Comparison of ENCODE assay signal across 30 cellular contexts in the genomic region with DNA sequence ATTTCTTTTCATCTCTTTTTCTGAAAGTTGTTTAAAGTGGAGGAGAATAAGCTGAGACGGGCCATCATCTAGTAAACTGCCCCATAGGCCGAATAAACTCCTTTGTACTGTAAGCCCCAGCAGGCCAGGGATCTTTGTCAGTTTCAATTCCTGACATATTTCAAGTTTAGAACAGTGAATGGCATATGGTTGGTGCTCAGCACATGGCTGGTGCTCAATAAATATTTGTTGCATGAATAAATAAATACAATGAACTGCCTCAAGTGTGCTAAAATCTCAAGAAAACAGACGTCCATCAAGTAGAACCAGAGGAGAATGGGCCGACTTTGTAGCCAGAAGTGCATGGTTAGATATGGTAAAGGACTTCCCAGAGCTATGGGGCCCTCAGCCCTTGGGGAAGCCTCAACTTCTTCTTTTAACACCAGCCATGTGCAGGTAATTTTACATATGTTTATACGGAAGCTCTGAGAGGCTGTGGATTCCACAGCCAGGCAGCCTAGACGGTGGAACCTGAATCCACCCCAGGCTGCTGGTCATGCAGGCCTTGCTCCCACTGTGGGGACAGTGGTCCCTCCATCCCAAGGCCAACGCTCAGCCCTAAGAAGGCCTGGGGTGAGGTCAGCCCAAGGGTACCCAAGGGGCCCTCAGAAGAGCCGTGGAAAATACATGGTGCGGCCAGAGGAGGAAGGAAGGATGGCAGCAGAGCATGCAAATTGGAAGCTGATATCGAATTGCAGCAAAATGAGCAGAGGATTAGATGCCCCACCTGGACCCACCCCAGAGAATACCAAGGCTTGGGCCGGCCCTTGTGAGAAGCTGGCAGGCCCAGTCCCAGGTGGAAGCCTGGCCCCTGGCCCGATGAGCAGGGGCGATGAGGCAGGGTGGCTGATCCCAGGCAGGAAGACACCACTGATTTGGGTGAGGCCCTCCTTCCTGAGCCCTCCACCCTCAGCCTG. TPM values are rescaled to one million over a fixed set of nuclear protein-coding genes. Genes with fewer than 3 reads are reported as not detected.
DNase-seq lines count a peak whose midpoint lies in the region; ATAC-seq and TF ChIP-seq lines count a peak whose summit lies in the region.
"Had no signal": no experiment of that assay in that cellular context is flagged by ENCODE, and none has a peak within 500 bp of the region (broad histone marks: within the 10 kb centered on the region; RNA-seq: fewer than 3 reads in every experiment).

No MANE protein-coding gene starts in this region.

- H3K36me3 ChIP-seq in esophagus squamous epithelium: no peaks in the 10 kb centered on the region
- H3K36me3 ChIP-seq: ascending aorta, left lung, Peyer's patch, transverse colon, WERI-Rb-1 had no signal

- peak; percentile 54 for DNase-seq in activated effector memory CD4-positive, alpha-beta T cell treated with anti-CD3 and anti-CD28 coated beads, Interleukin-2, amount 50 U/mL, for 16 hours
- no peak for DNase-seq in activated effector memory CD4-positive, alpha-beta T cell treated with Interleukin-2 at 50 U/mL for 16 hours
- DNase-seq in NCI-H526 treated with DMSO at 0.1 percent for 48 hours (lab: John Stamatoyannopoulos, UW): peak; percentile 12
- DNase-seq in esophagus squamous epithelium (lab: John Stamatoyannopoulos, UW): no peak
- no peak for DNase-seq in stimulated activated naive B cell treated with anti-CD40 and anti-IgM and Interleukin-4, amounts not matched to agents 10 μg/mL and 1 μg/mL and 100 μg/mL, for 72 hours
- DNase-seq in HCEC 1CT: no peak
- no peak for DNase-seq in left cardiac atrium
- DNase-seq in head of caudate nucleus: no peak
- DNase-seq: activated CD4-positive, alpha-beta T cell treated with anti-CD3 and anti-CD28 coated beads, Interleukin-2, amount 10 ng/mL, durations not matched to agents 7 days and 5 days; Caco-2; central memory CD4-positive, alpha-beta T cell; dermis blood vessel endothelial cell; GM23248; Kasumi-1; MV-4-11; naive thymus-derived CD4-positive, alpha-beta T cell; NCI-H1436 treated with DMSO at 0.1 percent for 48 hours; NCI-H69; SIG-M5; T-helper 9 cell; transverse colon; WERI-Rb-1 had no signal

- H3K4me1 ChIP-seq in esophagus squamous epithelium: peaks cover 22 to 90% (median 58%) of the 10 kb centered on the region in 3 donors
- H3K4me1 ChIP-seq: ascending aorta, Peyer's patch had no signal

- H3K27ac ChIP-seq in esophagus squamous epithelium: peak overlapping the region; percentile 54 to 88 (median 76)
- H3K27ac ChIP-seq: ascending aorta, GM23248, left lung, Peyer's patch, transverse colon, WERI-Rb-1 had no signal

- H3K9me3 Mint-ChIP-seq in stimulated activated naive B cell treated with anti-CD40 and anti-IgM and Interleukin-4, amounts not matched to agents 10 μg/mL and 1 μg/mL and 100 μg/mL, for 72 hours: no peaks in the 10 kb centered on the region
- H3K9me3 Mint-ChIP-seq: activated CD4-positive, alpha-beta T cell treated with anti-CD3 and anti-CD28 coated beads, Interleukin-2, amount 10 ng/mL, durations not matched to agents 7 days and 5 days; activated T-helper 1 cell treated with anti-CD3 and anti-CD28 coated beads, Interleukin-12 subunit alpha, Interleukin-12 subunit beta, Interleukin-2, Interleukin-4 antibody, amounts not matched to agents 30 ng/mL and 10 ng/mL and 1 ng/mL, durations not matched to agents 14 hours and 24 hours and 36 hours; naive thymus-derived CD4-positive, alpha-beta T cell had no signal

- H3K27ac Mint-ChIP-seq in stimulated activated naive B cell treated with anti-CD40 and anti-IgM and Interleukin-4, amounts not matched to agents 10 μg/mL and 1 μg/mL and 100 μg/mL, for 72 hours: peak overlapping the region; percentile 73
- H3K27ac Mint-ChIP-seq: activated naive CD8-positive, alpha-beta T cell; activated T-helper 1 cell treated with anti-CD3 and anti-CD28 coated beads, Interleukin-12 subunit alpha, Interleukin-12 subunit beta, Interleukin-2, Interleukin-4 antibody, amounts not matched to agents 30 ng/mL and 10 ng/mL and 1 ng/mL, durations not matched to agents 14 hours and 24 hours and 36 hours; naive thymus-derived CD4-positive, alpha-beta T cell had no signal

- 78 to 83% methylated on average over 10 to 12 of the region's 13 CpGs for WGBS in esophagus squamous epithelium, 2 donors

- TF ChIP-seq POLR2A in esophagus squamous epithelium (IDR thresholded peaks at IDR 0.05): no peak

- no peak for ATAC-seq in stimulated activated naive B cell treated with anti-CD40 and anti-IgM and Interleukin-4, amounts not matched to agents 10 μg/mL and 1 μg/mL and 100 μg/mL, for 72 hours (replicated peaks)
- no peak for ATAC-seq in left cardiac atrium
- ATAC-seq: naive thymus-derived CD4-positive, alpha-beta T cell had no signal

- H3K4me3 Mint-ChIP-seq in stimulated activated naive B cell treated with anti-CD40 and anti-IgM and Interleukin-4, amounts not matched to agents 10 μg/mL and 1 μg/mL and 100 μg/mL, for 72 hours: no peak overlapping the region
- H3K4me3 Mint-ChIP-seq: activated CD4-positive, alpha-beta T cell treated with anti-CD3 and anti-CD28 coated beads, Interleukin-2, amount 10 ng/mL, durations not matched to agents 7 days and 5 days; activated naive CD8-positive, alpha-beta T cell; activated T-helper 1 cell treated with anti-CD3 and anti-CD28 coated beads, Interleukin-12 subunit alpha, Interleukin-12 subunit beta, Interleukin-2, Interleukin-4 antibody, amounts not matched to agents 30 ng/mL and 10 ng/mL and 1 ng/mL, durations not matched to agents 14 hours and 24 hours and 36 hours; naive thymus-derived CD4-positive, alpha-beta T cell had no signal

- intact Hi-C loops in esophagus squamous epithelium (cut with DNase I) (no loop called here), left cardiac atrium (cut with DNase I) (no loop called here), head of caudate nucleus (cut with DNase I) (no loop called here)

- peaks cover 7 to 18% of the 10 kb centered on the region in 2 donors for H3K4me1 Mint-ChIP-seq in stimulated activated naive B cell treated with anti-CD40 and anti-IgM and Interleukin-4, amounts not matched to agents 10 μg/mL and 1 μg/mL and 100 μg/mL, for 72 hours

- H3K4me3 ChIP-seq in esophagus squamous epithelium: no peak overlapping the region
- H3K4me3 ChIP-seq: ascending aorta, GM23248, left lung, Peyer's patch, skin epidermis, transverse colon had no signal

- no peaks in the 10 kb centered on the region for H3K9me3 ChIP-seq in esophagus squamous epithelium
- H3K9me3 ChIP-seq: ascending aorta, Caco-2, left lung, Peyer's patch, transverse colon had no signal

- H3K27me3 ChIP-seq in esophagus squamous epithelium: no peaks in the 10 kb centered on the region
- H3K27me3 ChIP-seq: ascending aorta, left lung, Peyer's patch, transverse colon had no signal

- H3K27me3 Mint-ChIP-seq in stimulated activated naive B cell treated with anti-CD40 and anti-IgM and Interleukin-4, amounts not matched to agents 10 μg/mL and 1 μg/mL and 100 μg/mL, for 72 hours: peaks cover 11 to 14% of the 10 kb centered on the region in 2 donors
- H3K27me3 Mint-ChIP-seq: activated CD4-positive, alpha-beta T cell treated with anti-CD3 and anti-CD28 coated beads, Interleukin-2, amount 10 ng/mL, durations not matched to agents 7 days and 5 days; activated naive CD8-positive, alpha-beta T cell had no signal

- H3K36me3 Mint-ChIP-seq in stimulated activated naive B cell treated with anti-CD40 and anti-IgM and Interleukin-4, amounts not matched to agents 10 μg/mL and 1 μg/mL and 100 μg/mL, for 72 hours: no peaks in the 10 kb centered on the region
- H3K36me3 Mint-ChIP-seq: activated naive CD8-positive, alpha-beta T cell had no signal

- no peak for TF ChIP-seq CTCF in esophagus squamous epithelium (IDR thresholded peaks at IDR 0.05)

RNA-seq across cellular contexts. Expression of a gene that starts 8.7 kb away (rescaled TPM):
- total RNA-seq in esophagus squamous epithelium (not detected), left cardiac atrium (under 1 TPM; 0.09 to 0.24 TPM)
- total RNA-seq: activated CD4-positive, alpha-beta T cell treated with anti-CD3 and anti-CD28 coated beads, Interleukin-2, amount 10 ng/mL, durations not matched to agents 7 days and 5 days; activated T-helper 1 cell treated with anti-CD3 and anti-CD28 coated beads, Interleukin-12 subunit alpha, Interleukin-12 subunit beta, Interleukin-2, Interleukin-4 antibody, amounts not matched to agents 30 ng/mL and 10 ng/mL and 1 ng/mL, durations not matched to agents 14 hours and 24 hours and 36 hours; ascending aorta; Caco-2; dermis blood vessel endothelial cell; GM23248; naive thymus-derived CD4-positive, alpha-beta T cell; osteoblast; Peyer's patch; transverse colon had no signal

RNA-seq across cellular contexts. Expression of a gene that starts 19.8 kb away (rescaled TPM):
- total RNA-seq in esophagus squamous epithelium (10 to 100 TPM in 3 of 4 donors, 1 to 10 TPM in 1; 4.7 to 42.2 (median 18.6) TPM), left cardiac atrium (1 to 10 TPM; 1.0 to 1.3 TPM)
- total RNA-seq: activated CD4-positive, alpha-beta T cell treated with anti-CD3 and anti-CD28 coated beads, Interleukin-2, amount 10 ng/mL, durations not matched to agents 7 days and 5 days; activated T-helper 1 cell treated with anti-CD3 and anti-CD28 coated beads, Interleukin-12 subunit alpha, Interleukin-12 subunit beta, Interleukin-2, Interleukin-4 antibody, amounts not matched to agents 30 ng/mL and 10 ng/mL and 1 ng/mL, durations not matched to agents 14 hours and 24 hours and 36 hours; ascending aorta; Caco-2; GM23248; naive thymus-derived CD4-positive, alpha-beta T cell; osteoblast; Peyer's patch; renal cortical epithelial cell; transverse colon had no signal

RNA-seq across cellular contexts. Expression of a gene that starts 30.9 kb away (rescaled TPM):
- total RNA-seq in esophagus squamous epithelium: not detected
- total RNA-seq in left cardiac atrium: under 1 TPM; 0.13 to 0.77 TPM
- total RNA-seq: activated CD4-positive, alpha-beta T cell treated with anti-CD3 and anti-CD28 coated beads, Interleukin-2, amount 10 ng/mL, durations not matched to agents 7 days and 5 days; activated T-helper 1 cell treated with anti-CD3 and anti-CD28 coated beads, Interleukin-12 subunit alpha, Interleukin-12 subunit beta, Interleukin-2, Interleukin-4 antibody, amounts not matched to agents 30 ng/mL and 10 ng/mL and 1 ng/mL, durations not matched to agents 14 hours and 24 hours and 36 hours; ascending aorta; Caco-2; dermis blood vessel endothelial cell; GM23248; naive thymus-derived CD4-positive, alpha-beta T cell; osteoblast; Peyer's patch; renal cortical epithelial cell had no signal

RNA-seq across cellular contexts. Expression of a gene that starts 38.1 kb away (rescaled TPM):
- 1 to 10 TPM in 1 of 4 donors, under 1 TPM in 3; 0.13 to 2.9 (median 0.23) TPM for total RNA-seq in esophagus squamous epithelium
- total RNA-seq in left cardiac atrium: 10 to 100 TPM in 1 of 2 donors, 1 to 10 TPM in 1; 6.4 to 25.9 TPM
- total RNA-seq: dermis blood vessel endothelial cell, renal cortical epithelial cell had no signal

Comparison
In these comparisons a context has a peak if more than half of its experiments do, and no peak if none do; other contexts are left out.
1. DNase-seq: peak in activated effector memory CD4-positive, alpha-beta T cell treated with anti-CD3 and anti-CD28 coated beads, Interleukin-2, amount 50 U/mL, for 16 hours (single experiment) and NCI-H526 treated with DMSO at 0.1 percent for 48 hours (single experiment); none in activated effector memory CD4-positive, alpha-beta T cell treated with Interleukin-2 at 50 U/mL for 16 hours (single experiment), esophagus squamous epithelium (single experiment), stimulated activated naive B cell treated with anti-CD40 and anti-IgM and Interleukin-4, amounts not matched to agents 10 μg/mL and 1 μg/mL and 100 μg/mL, for 72 hours (single experiment), HCEC 1CT (single experiment), left cardiac atrium (single experiment) and head of caudate nucleus (0 of 42).